Comparison of ENCODE assay signal across 15 cellular contexts in genomic region chr6:37940074-37940847, GRCh38.
DNase-seq lines count a peak whose midpoint lies in the region; ATAC-seq and TF ChIP-seq lines count a peak whose summit lies in the region.
"Had no signal": no experiment of that assay in that cellular context is flagged by ENCODE, and none has a peak within 500 bp of the region (broad histone marks: within the 10 kb centered on the region; RNA-seq: fewer than 3 reads in every experiment).

No MANE protein-coding gene starts in this region.

- H3K4me3 ChIP-seq in AG10803 (ENCODE audit: low read length) (no peak overlapping the region), Loucy (ENCODE audit: low read length, poor library complexity, severe bottlenecking) (no peak overlapping the region), cardiac fibroblast (replicated peaks in 1 of 2; ENCODE audit: low read depth in 2 of 2, low read length in 2 of 2) (no peak overlapping the region), right lobe of liver (no peak overlapping the region), MM.1S (ENCODE audit: low read length) (no peak overlapping the region)
- H3K4me3 ChIP-seq: gastrocnemius medialis, lower lobe of right lung, psoas muscle, thoracic aorta had no signal

- intact Hi-C loops in right lobe of liver (cut with DNase I) = no loop called here

- WGBS in right lobe of liver (ENCODE audit: insufficient coverage, low coverage, low lambda C conversion rate, missing lambda C conversion rate) = 82% methylated on average over 3 of the region's 3 CpGs

- H3F3A ChIP-seq in Loucy (ENCODE audit: low read depth) (peaks cover 7% of the 10 kb centered on the region; the same call in 1 of the 2 replicates), MM.1S (ENCODE audit: insufficient read depth, low read length) (no peaks in the 10 kb centered on the region; the same call in 1 of the 2 replicates)

- H3K9ac ChIP-seq in Loucy (ENCODE audit: low read depth, low read length, poor library complexity, severe bottlenecking) (peak overlapping the region; percentile 29), MM.1S (ENCODE audit: low read length) (no peak overlapping the region)

- H3K27ac ChIP-seq in right lobe of liver (no peak overlapping the region), MM.1S (ENCODE audit: low read length) (no peak overlapping the region)
- H3K27ac ChIP-seq: gastrocnemius medialis, lower lobe of right lung, psoas muscle, thoracic aorta had no signal

- H3K4me1 ChIP-seq in Loucy (ENCODE audit: insufficient read depth, low read length, poor library complexity, severe bottlenecking) (peaks cover 82% of the 10 kb centered on the region), right lobe of liver (peaks cover 0 to 13% (median 0%) of the 10 kb centered on the region in 4 donors), MM.1S (ENCODE audit: low read length) (peaks cover 11% of the 10 kb centered on the region)

- TF ChIP-seq CTCF in AG10803 (conservative IDR thresholded peaks at IDR 0.05; ENCODE audit: low read length) = no peak
- TF ChIP-seq CTCF in Loucy (conservative IDR thresholded peaks at IDR 0.05; ENCODE audit: low read length) = no peak
- no peak for TF ChIP-seq CTCF in cardiac fibroblast (IDR thresholded peaks at IDR 0.05; ENCODE audit: low read depth, low read length)
- TF ChIP-seq CTCF in right lobe of liver (IDR thresholded peaks at IDR 0.05) = no peak
- no peak for TF ChIP-seq CTCF in MM.1S (IDR thresholded peaks at IDR 0.05; ENCODE audit: low read length)

- H4K20me1 ChIP-seq in Loucy (ENCODE audit: insufficient read depth, low read length, poor library complexity, severe bottlenecking) (no peaks in the 10 kb centered on the region), MM.1S (ENCODE audit: insufficient read depth, low read length) (no peaks in the 10 kb centered on the region)

- H3K9me2 ChIP-seq in Loucy (replicated peaks; ENCODE audit: low read depth, low read length) = no peaks in the 10 kb centered on the region
- no peaks in the 10 kb centered on the region for H3K9me2 ChIP-seq in MM.1S (replicated peaks; ENCODE audit: insufficient read depth, low read length)

- no peak overlapping the region for H2AFZ ChIP-seq in Loucy (ENCODE audit: low read length)
- no peak overlapping the region for H2AFZ ChIP-seq in MM.1S (ENCODE audit: low read length)

- DNase-seq in AG10803 (ENCODE audit: low read depth) (peak; percentile 43), cardiac fibroblast (ENCODE audit: low read depth in 2 of 2) (peak; percentile 65 to 85), right lobe of liver (peak in 1 of 3 donors; percentile 59), MM.1S (no peak), HPDE6-E6E7 (ENCODE audit: extremely low spot score) (no peak), AG20443 (ENCODE audit: low spot score) (no peak), SIG-M5 treated with dmso at 0.1 percent for 504 hours (lab: John Stamatoyannopoulos, UW; ENCODE audit: unreplicated experiment) (no peak)
- DNase-seq: activated CD4-positive, CD25-positive, alpha-beta regulatory T cell; activated T-cell treated with anti-CD3 and anti-CD28 coated beads, Interleukin-2, amount 50 U/mL, for 48 hours; lower lobe of right lung; NCI-H2081 treated with DMSO at 0.1 percent for 48 hours; psoas muscle had no signal

- H3K79me2 ChIP-seq in Loucy (ENCODE audit: insufficient read depth, low read length) = peaks cover 84% of the 10 kb centered on the region
- peaks cover 8% of the 10 kb centered on the region for H3K79me2 ChIP-seq in MM.1S (ENCODE audit: low read length)

- peak; percentile 49 to 73 (median 62) for ATAC-seq in right lobe of liver
- ATAC-seq: gastrocnemius medialis, lower lobe of right lung had no signal

- H3K36me3 ChIP-seq in Loucy (ENCODE audit: insufficient read depth, low read length) = no peaks in the 10 kb centered on the region
- no peaks in the 10 kb centered on the region for H3K36me3 ChIP-seq in right lobe of liver
- no peaks in the 10 kb centered on the region for H3K36me3 ChIP-seq in MM.1S (replicated peaks; ENCODE audit: insufficient read depth, low read length)
- H3K36me3 ChIP-seq: gastrocnemius medialis, lower lobe of right lung, thoracic aorta had no signal

- H3K27me3 ChIP-seq in Loucy (ENCODE audit: insufficient read depth, low read length, poor library complexity, severe bottlenecking) (no peaks in the 10 kb centered on the region), right lobe of liver (no peaks in the 10 kb centered on the region), MM.1S (replicated peaks; ENCODE audit: insufficient read depth, low read length) (no peaks in the 10 kb centered on the region)
- H3K27me3 ChIP-seq: gastrocnemius medialis had no signal

- H3K4me2 ChIP-seq in Loucy (ENCODE audit: low read depth, low read length, poor library complexity, severe bottlenecking) (peak overlapping the region; percentile 38), MM.1S (ENCODE audit: low read depth, low read length) (no peak overlapping the region)

- no peaks in the 10 kb centered on the region for H3K9me3 ChIP-seq in Loucy (ENCODE audit: insufficient read depth, low read depth, low read length)
- H3K9me3 ChIP-seq in right lobe of liver = no peaks in the 10 kb centered on the region
- H3K9me3 ChIP-seq in MM.1S (replicated peaks; ENCODE audit: insufficient read depth, low read length) = no peaks in the 10 kb centered on the region
- H3K9me3 ChIP-seq: gastrocnemius medialis, lower lobe of right lung, psoas muscle, thoracic aorta had no signal

- TF ChIP-seq POLR2A in right lobe of liver (IDR thresholded peaks at IDR 0.05) = no peak

Comparison
In these comparisons a context has a peak if more than half of its experiments do, and no peak if none do; other contexts are left out.
1. DNase-seq: peak in AG10803 (single experiment) and cardiac fibroblast (2 of 2); none in MM.1S (single experiment), HPDE6-E6E7 (single experiment), AG20443 (single experiment) and SIG-M5 treated with dmso at 0.1 percent for 504 hours (single experiment).